ENCODE assay signal across 8 cellular contexts in genomic region chr19:21482863-21483276, GRCh38. TPM values are rescaled to one million over a fixed set of nuclear protein-coding genes. Genes with fewer than 3 reads are reported as not detected.
DNase-seq lines count a peak whose midpoint lies in the region; ATAC-seq and TF ChIP-seq lines count a peak whose summit lies in the region.

No MANE protein-coding gene starts in this region.

- no peak overlapping the region for H3K27ac ChIP-seq in DOHH2 (ENCODE audit: low read depth, low read length)

- H4K20me1 ChIP-seq in DOHH2 (ENCODE audit: control insufficient read depth, insufficient read depth, low read depth, low read length), result no peaks in the 10 kb centered on the region

- no peaks in the 10 kb centered on the region for H3K9me2 ChIP-seq in DOHH2 (replicated peaks; ENCODE audit: control insufficient read depth, low read length)

- no peaks in the 10 kb centered on the region for H3K4me1 ChIP-seq in DOHH2 (ENCODE audit: control insufficient read depth, low read length)

- H3K9me3 ChIP-seq in DOHH2 (ENCODE audit: control insufficient read depth, insufficient read depth, low read length), result peaks cover 10% of the 10 kb centered on the region; the same call in 1 of the 2 replicates

- no peak overlapping the region for H3K4me2 ChIP-seq in DOHH2 (ENCODE audit: low read length)

- no peak for ATAC-seq in HG02642 (IDR thresholded peaks at IDR 0.05; ENCODE audit: poor library complexity, unreplicated experiment)

- DNase-seq in NCI-H526 treated with DMSO at 0.1 percent for 48 hours (lab: John Stamatoyannopoulos, UW) (peak; percentile 5), activated T-cell treated with anti-CD3 and anti-CD28 coated beads for 48 hours (ENCODE audit: low read depth) (peak; percentile 58), fibroblast of villous mesenchyme (ENCODE audit: low read depth) (peak; percentile 71), posterior vena cava (ENCODE audit: low spot score) (peak; percentile 87), ureter (ENCODE audit: low spot score) (peak; percentile 62), NCI-H510A (lab: John Stamatoyannopoulos, UW) (no peak)

- no peaks in the 10 kb centered on the region for H3K36me3 ChIP-seq in DOHH2 (ENCODE audit: control insufficient read depth, low read length)

- TF ChIP-seq CTCF in DOHH2 (IDR thresholded peaks at IDR 0.05; ENCODE audit: low read depth, low read length, poor library complexity, severe bottlenecking) (peak; percentile 91), fibroblast of villous mesenchyme (IDR thresholded peaks at IDR 0.05; ENCODE audit: insufficient read depth, low read depth, low read length) (peak; percentile 74)

- H3K27me3 ChIP-seq in DOHH2 (ENCODE audit: control insufficient read depth, low read length), result no peaks in the 10 kb centered on the region

- intact Hi-C loops in posterior vena cava (cut with DNase I), result no loop called here

- H3K79me2 ChIP-seq in DOHH2 (ENCODE audit: control insufficient read depth, low read length), result no peaks in the 10 kb centered on the region

- H3F3A ChIP-seq in DOHH2 (ENCODE audit: control insufficient read depth, insufficient read depth), result no peaks in the 10 kb centered on the region

- H3K4me3 ChIP-seq in DOHH2 (ENCODE audit: low read length) (no peak overlapping the region), fibroblast of villous mesenchyme (ENCODE audit: low read depth, low read length) (peak overlapping the region; percentile 58)

RNA-seq across cellular contexts. Expression of gene ZNF429, which starts 22.5 kb away (rescaled TPM):
- total RNA-seq in fibroblast of villous mesenchyme (1.9 and 4.3 TPM in 2 replicates), posterior vena cava (1 to 10 TPM; 8.4 to 9.9 TPM), ureter (28.3 TPM)
